In genomic region chr9:125829743-125830142, GRCh38 we compare ENCODE assay signal across 8 cellular contexts.
A peak's percentile ranks its signal among the peaks of the same experiment; 100 is the strongest.
DNase-seq lines count a peak whose midpoint lies in the region; ATAC-seq and TF ChIP-seq lines count a peak whose summit lies in the region.

No MANE protein-coding gene starts in this region.

- H2AK5ac ChIP-seq in neuronal stem cell (ENCODE audit: low read depth, low read length) = no peak overlapping the region

- H3K36me3 ChIP-seq in neuronal stem cell (replicated peaks in 1 of 2; ENCODE audit: control insufficient read depth in 2 of 2, insufficient read depth in 2 of 2, low read length in 2 of 2) (no peaks in the 10 kb centered on the region), uterus (no peaks in the 10 kb centered on the region)

- H3K18ac ChIP-seq in neuronal stem cell (ENCODE audit: low read length) = peak overlapping the region; percentile 57

- H4K91ac ChIP-seq in neuronal stem cell (ENCODE audit: low read depth, low read length, poor library complexity) = no peak overlapping the region

- no peak overlapping the region for H2BK120ac ChIP-seq in neuronal stem cell (ENCODE audit: low read depth, low read length)

- no peaks in the 10 kb centered on the region for H3K27me3 ChIP-seq in neuronal stem cell (ENCODE audit: control insufficient read depth in 3 of 3, insufficient read depth in 3 of 3, low read depth in 1 of 3, low read length in 3 of 3)
- no peaks in the 10 kb centered on the region for H3K27me3 ChIP-seq in uterus

- H3K9me3 ChIP-seq in neuronal stem cell (replicated peaks in 1 of 2; ENCODE audit: control insufficient read depth in 2 of 2, insufficient read depth in 1 of 2, low read depth in 1 of 2, low read length in 2 of 2) (no peaks in the 10 kb centered on the region), uterus (no peaks in the 10 kb centered on the region)

- H4K8ac ChIP-seq in neuronal stem cell (ENCODE audit: low read depth, low read length) = no peak overlapping the region

- H3K23ac ChIP-seq in neuronal stem cell (ENCODE audit: low read depth, low read length, poor library complexity) = no peak overlapping the region

- no peak overlapping the region for H3K4ac ChIP-seq in neuronal stem cell (ENCODE audit: low read length)

- no peak overlapping the region for H2BK5ac ChIP-seq in neuronal stem cell (ENCODE audit: low read length)

- H2BK15ac ChIP-seq in neuronal stem cell (ENCODE audit: low read length) = no peak overlapping the region

- peak in 1 of 2 donors; percentile 7 for TF ChIP-seq POLR2A in uterus (IDR thresholded peaks at IDR 0.05)

- intact Hi-C loops in uterus (cut with DNase I; ENCODE audit: low total_unique reads) = no loop called here

- H3K4me2 ChIP-seq in neuronal stem cell (ENCODE audit: insufficient read depth, low read length, poor library complexity, severe bottlenecking) = no peak overlapping the region

- no peak overlapping the region for H2AFZ ChIP-seq in neuronal stem cell (ENCODE audit: low read length)

- no peak overlapping the region for H3K9ac ChIP-seq in neuronal stem cell (ENCODE audit: low read depth, low read length, poor library complexity)

- no CpG with 5 or more reads among the region's 7 CpGs for WGBS in neuronal stem cell (ENCODE audit: extremely low coverage in 2 of 2, insufficient read length in 2 of 2, insufficient replicate concordance in 1 of 2), 2 donors

- H3K27ac ChIP-seq in neuronal stem cell (replicated peaks; ENCODE audit: low read length) (no peak overlapping the region), uterus (peak overlapping the region in 1 of 2 donors; percentile 28)

- DNase-seq in CD1c-positive myeloid dendritic cell (ENCODE audit: extremely low spot score) (peak; percentile 63), neuronal stem cell (ENCODE audit: low spot score) (no peak), uterus (no peak), NCI-H446 treated with DMSO at 0.1 percent for 48 hours (lab: John Stamatoyannopoulos, UW) (no peak), NCI-H2081 treated with DMSO at 0.1 percent for 48 hours (lab: John Stamatoyannopoulos, UW) (no peak)
- DNase-seq in effector CD4-positive, alpha-beta T cell = peak; percentile 48

- ATAC-seq in HG02759 (IDR thresholded peaks at IDR 0.05; ENCODE audit: unreplicated experiment) = peak; percentile 67
- ATAC-seq in activated CD4-positive, CD25-positive, alpha-beta regulatory T cell treated with anti-CD3 and anti-CD28 coated beads, Interleukin-2, amount 50 U/mL, for 24 hours = peak; percentile 86 to 90

- H3K4me1 ChIP-seq in neuronal stem cell (ENCODE audit: control insufficient read depth in 2 of 2, insufficient read depth in 1 of 2, low read depth in 1 of 2, low read length in 2 of 2) (peaks cover 0 to 1% of the 10 kb centered on the region in 2 donors), uterus (no peaks in the 10 kb centered on the region)

- H3K14ac ChIP-seq in neuronal stem cell (ENCODE audit: low read length) = peak overlapping the region; percentile 56

- TF ChIP-seq CTCF in uterus (IDR thresholded peaks at IDR 0.05) = no peak

- H3K4me3 ChIP-seq in neuronal stem cell (ENCODE audit: low read length in 2 of 2) (no peak overlapping the region), uterus (peak overlapping the region; percentile 10 to 32)

- H2BK12ac ChIP-seq in neuronal stem cell (ENCODE audit: low read length) = no peak overlapping the region

- no peaks in the 10 kb centered on the region for H3K79me1 ChIP-seq in neuronal stem cell (ENCODE audit: low read depth, low read length)

Comparison
In these comparisons a context has a peak if more than half of its experiments do, and no peak if none do; other contexts are left out.
1. DNase-seq: peak in CD1c-positive myeloid dendritic cell (single experiment) and effector CD4-positive, alpha-beta T cell (single experiment); none in neuronal stem cell (single experiment), uterus (0 of 2), NCI-H446 treated with DMSO at 0.1 percent for 48 hours (single experiment) and NCI-H2081 treated with DMSO at 0.1 percent for 48 hours (single experiment).
2. H3K4me3 ChIP-seq: peak in uterus (2 of 2); none in neuronal stem cell (0 of 2).